In genomic region chr11:44551456-44552139, GRCh38 we compare ENCODE assay signal across 23 cellular contexts.
"Had no signal": no experiment of that assay in that cellular context is flagged by ENCODE, and none has a peak within 500 bp of the region (broad histone marks: within the 10 kb centered on the region; RNA-seq: fewer than 3 reads in every experiment).

No MANE protein-coding gene starts in this region.

- H3K27ac Mint-ChIP-seq: activated CD4-positive, alpha-beta T cell treated with anti-CD3 and anti-CD28 coated beads, Interleukin-2, amount 10 ng/mL, durations not matched to agents 7 days and 5 days; activated CD8-positive, alpha-beta T cell treated with anti-CD3 and anti-CD28 coated beads for 36 hours; activated naive CD4-positive, alpha-beta T cell treated with anti-CD3 and anti-CD28 coated beads, Interleukin-2, amount 50 U/mL, for 24 hours; brain; naive thymus-derived CD4-positive, alpha-beta T cell had no signal

- H3K9ac ChIP-seq: parathyroid adenoma had no signal

- H3K27me3 Mint-ChIP-seq: activated CD8-positive, alpha-beta T cell treated with anti-CD3 and anti-CD28 coated beads for 36 hours; activated naive CD4-positive, alpha-beta T cell treated with anti-CD3 and anti-CD28 coated beads, Interleukin-2, amount 50 U/mL, for 24 hours; brain had no signal

- H3K36me3 Mint-ChIP-seq: activated naive CD4-positive, alpha-beta T cell treated with anti-CD3 and anti-CD28 coated beads, Interleukin-2, amount 50 U/mL, for 24 hours; brain had no signal

- H3K4me3 Mint-ChIP-seq: activated CD4-positive, alpha-beta T cell treated with anti-CD3 and anti-CD28 coated beads, Interleukin-2, amount 10 ng/mL, durations not matched to agents 7 days and 5 days; activated CD8-positive, alpha-beta T cell treated with anti-CD3 and anti-CD28 coated beads for 36 hours; activated naive CD4-positive, alpha-beta T cell treated with anti-CD3 and anti-CD28 coated beads, Interleukin-2, amount 50 U/mL, for 24 hours; brain; naive thymus-derived CD4-positive, alpha-beta T cell had no signal

- H3K36me3 ChIP-seq: adrenal gland, ascending aorta, right atrium auricular region, transverse colon had no signal

- DNase-seq: activated CD4-positive, alpha-beta T cell treated with anti-CD3 and anti-CD28 coated beads, Interleukin-2, amount 10 ng/mL, durations not matched to agents 7 days and 5 days; activated CD4-positive, CD25-positive, alpha-beta regulatory T cell treated with anti-CD3 and anti-CD28 coated beads, Interleukin-2, amount 50 U/mL, for 72 hours; activated CD8-positive, alpha-beta T cell treated with anti-CD3 and anti-CD28 coated beads for 36 hours; activated effector memory CD4-positive, alpha-beta T cell treated with anti-CD3 and anti-CD28 coated beads, Interleukin-2, amount 50 U/mL, for 16 hours; adrenal gland; cortex of kidney; head of caudate nucleus; hippocampal formation; midbrain; naive thymus-derived CD4-positive, alpha-beta T cell; occipital lobe; stimulated activated CD4-positive, alpha-beta T cell treated with anti-CD3 and anti-CD28 coated beads, Interleukin-15, amount 100 ng/mL, for 24 hours; stimulated activated CD4-positive, alpha-beta T cell treated with anti-CD3 and anti-CD28 coated beads, Interleukin-2, amount 100 ng/mL, for 24 hours; stimulated activated naive CD4-positive, alpha-beta T cell; T-helper 2 cell; testis; transverse colon had no signal

- H3K4me3 ChIP-seq: adrenal gland, ascending aorta, right atrium auricular region, testis, transverse colon had no signal

- H2AFZ ChIP-seq: parathyroid adenoma had no signal

- H3K9me3 ChIP-seq: adrenal gland, ascending aorta, right atrium auricular region, testis, transverse colon had no signal

- FAIRE-seq: endothelial cell of umbilical vein had no signal

- H3K27me3 ChIP-seq: adrenal gland, ascending aorta, right atrium auricular region, testis, transverse colon had no signal

- H3K27ac ChIP-seq: adrenal gland, ascending aorta, parathyroid adenoma, right atrium auricular region, testis, transverse colon had no signal

- H3K4me1 ChIP-seq: ascending aorta, parathyroid adenoma, transverse colon had no signal

- H3K9me3 Mint-ChIP-seq: activated CD4-positive, alpha-beta T cell treated with anti-CD3 and anti-CD28 coated beads, Interleukin-2, amount 10 ng/mL, durations not matched to agents 7 days and 5 days; activated naive CD4-positive, alpha-beta T cell treated with anti-CD3 and anti-CD28 coated beads, Interleukin-2, amount 50 U/mL, for 24 hours had no signal
